In genomic region chr11:115939104-115939503, GRCh38 we compare ENCODE assay signal across 22 cellular contexts.
DNase-seq lines count a peak whose midpoint lies in the region; ATAC-seq and TF ChIP-seq lines count a peak whose summit lies in the region.
"Had no signal": no experiment of that assay in that cellular context is flagged by ENCODE, and none has a peak within 500 bp of the region (broad histone marks: within the 10 kb centered on the region; RNA-seq: fewer than 3 reads in every experiment).

No MANE protein-coding gene starts in this region.

- no peaks in the 10 kb centered on the region for H3K36me3 ChIP-seq in A673 (ENCODE audit: insufficient read depth, low read length, poor library complexity, severe bottlenecking)
- H3K36me3 ChIP-seq: BLaER1 treated with 17β-estradiol and CSF1 and Interleukin-3, amounts not matched to agents 10 nM and 100 nM; thoracic aorta had no signal

- CTCF ChIA-PET in A673 (lab: Charles Lee), result no interaction called here

- no TSS peak for BruUV-seq in A673 (replicated peaks; lab: Mats Ljungman, UMichigan)

- peak; percentile 47 for ATAC-seq in Right ventricle myocardium superior (ENCODE audit: poor library complexity)
- no peak for ATAC-seq in HG03025 (IDR thresholded peaks at IDR 0.05; ENCODE audit: low FRiP score, unreplicated experiment)
- no peak for ATAC-seq in HG02852 (IDR thresholded peaks at IDR 0.05; ENCODE audit: unreplicated experiment)
- no peak for ATAC-seq in HG02870 (IDR thresholded peaks at IDR 0.05; ENCODE audit: unreplicated experiment)
- ATAC-seq: activated T-helper 17 cell treated with anti-CD3 and anti-CD28 coated beads, Interleukin-2, amount 50 U/mL, for 72 hours; esophagus mucosa; GM23338; stimulated activated effector memory CD8-positive, alpha-beta T cell treated with anti-CD3 and anti-CD28 coated beads, Interleukin-12 subunit alpha, Interleukin-12 subunit beta, amount 100 ng/mL, for 72 hours had no signal

- intact Hi-C loops in Right ventricle myocardium superior (cut with DNase I), result no loop called here
- intact Hi-C loops in cardiac septum (cut with DNase I), result loop anchor here (5.0 kb wide), 1 partner anchor 92 kb away; no protein-coding TSS in a partner anchor
- intact Hi-C loops in A673 (cut with micrococcal nuclease; ENCODE audit: unreplicated experiment), result no loop called here

- DNase-seq in Right ventricle myocardium superior, result no peak
- no peak for DNase-seq in cardiac septum (ENCODE audit: low spot score)
- DNase-seq in astrocyte of the cerebellum (ENCODE audit: low read depth), result peak; percentile 33
- peak; percentile 12 for DNase-seq in iris pigment epithelial cell (ENCODE audit: low read depth)
- no peak for DNase-seq in A673 (ENCODE audit: low spot score)
- DNase-seq: activated CD4-positive, CD25-positive, alpha-beta regulatory T cell treated with anti-CD3 and anti-CD28 coated beads, Interleukin-2, amount 50 U/mL, for 72 hours; activated naive CD8-positive, alpha-beta T cell treated with anti-CD3 and anti-CD28 coated beads, Interleukin-2, amount 10 ng/mL, durations not matched to agents 7 days and 5 days; caudate nucleus; DMS 273 treated with DMSO at 0.1 percent for 48 hours; islet precursor cell; OCI-M1; stimulated activated CD4-positive, alpha-beta T cell treated with anti-CD3 and anti-CD28 coated beads, Interleukin-15, amount 100 ng/mL, for 24 hours; T-helper 9 cell had no signal

- no peaks in the 10 kb centered on the region for H3K4me1 ChIP-seq in A673 (ENCODE audit: insufficient read depth, low read length, poor library complexity, severe bottlenecking)

- in situ Hi-C loops in astrocyte of the cerebellum (cut with HindIII; ENCODE audit: low sequenced_read_pairs), result no loop called here

- H3K4me3 ChIP-seq in astrocyte of the cerebellum (ENCODE audit: low read depth, low read length), result no peak overlapping the region
- H3K4me3 ChIP-seq in A673 (ENCODE audit: low read depth, low read length, poor library complexity, severe bottlenecking), result no peak overlapping the region
- H3K4me3 ChIP-seq: BLaER1 treated with 17β-estradiol and CSF1 and Interleukin-3, amounts not matched to agents 10 nM and 100 nM; GM23338; thoracic aorta had no signal

- POLR2A ChIA-PET in A673 (lab: Charles Lee; ENCODE audit: low non-redundant PET), result no interaction called here

- no peak overlapping the region for H3K27ac ChIP-seq in A673 (ENCODE audit: low read depth, low read length, poor library complexity, severe bottlenecking)
- H3K27ac ChIP-seq: BLaER1 treated with 17β-estradiol and CSF1 and Interleukin-3, amounts not matched to agents 10 nM and 100 nM; thoracic aorta had no signal

- no peaks in the 10 kb centered on the region for H3K9me3 ChIP-seq in A673 (ENCODE audit: low read depth, low read length, poor library complexity, severe bottlenecking)
- H3K9me3 ChIP-seq: BLaER1 treated with 17β-estradiol and CSF1 and Interleukin-3, amounts not matched to agents 10 nM and 100 nM; thoracic aorta had no signal

- H3K27me3 ChIP-seq in A673 (replicated peaks; ENCODE audit: insufficient read depth, low read depth, low read length, poor library complexity), result no peaks in the 10 kb centered on the region

- TF ChIP-seq CTCF in astrocyte of the cerebellum (IDR thresholded peaks at IDR 0.05; ENCODE audit: low read depth, low read length, missing control alignments) (no peak), A673 (conservative IDR thresholded peaks at IDR 0.05; ENCODE audit: low read depth, low read length) (no peak)

Comparison
In these comparisons a context has a peak if more than half of its experiments do, and no peak if none do; other contexts are left out.
1. DNase-seq: peak in astrocyte of the cerebellum (single experiment) and iris pigment epithelial cell (single experiment); none in Right ventricle myocardium superior (single experiment), cardiac septum (single experiment) and A673 (single experiment).